1 cellular context compared by ENCODE assay signal in the genomic region with DNA sequence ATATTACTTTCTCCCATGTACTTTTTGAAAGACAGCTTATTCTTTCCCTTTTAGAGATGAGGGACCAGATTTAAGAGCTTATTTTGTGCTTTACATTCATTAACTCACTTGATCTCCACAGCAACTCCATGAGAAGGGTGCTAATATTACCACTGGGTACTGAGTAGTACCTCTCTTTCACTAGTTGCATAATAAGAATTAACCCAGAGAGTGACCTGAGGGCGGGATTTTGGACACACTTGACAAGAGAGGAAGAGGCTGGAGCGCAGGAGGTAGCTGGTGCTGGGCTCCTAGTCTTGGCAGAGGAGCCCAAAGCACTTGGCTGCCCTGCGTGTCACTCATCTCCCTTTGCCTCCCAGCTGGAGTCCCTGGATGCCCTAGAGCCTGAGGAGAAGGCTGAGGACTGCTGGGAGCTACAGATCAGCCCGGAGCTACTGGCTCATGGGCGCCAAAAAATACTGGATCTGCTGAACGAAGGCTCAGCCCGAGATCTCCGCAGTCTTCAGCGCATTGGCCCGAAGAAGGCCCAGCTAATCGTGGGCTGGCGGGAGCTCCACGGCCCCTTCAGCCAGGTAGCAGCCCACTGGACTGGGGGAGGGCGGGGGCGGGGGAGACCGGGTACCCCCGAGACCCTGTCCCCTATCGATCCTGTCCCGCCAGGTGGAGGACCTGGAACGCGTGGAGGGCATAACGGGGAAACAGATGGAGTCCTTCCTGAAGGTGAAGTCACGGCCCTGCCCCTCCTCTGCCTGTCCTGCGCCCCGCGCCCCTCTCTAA.
TF ChIP-seq lines count a peak whose summit lies in the region.

No MANE protein-coding gene starts in this region.

TF ChIP-seq in A549, 52 proteins besides CTCF, POLR2A, EP300 and RAD21:
- TF ChIP-seq KDM1A (IDR thresholded peaks at IDR 0.05; ENCODE audit: low read depth) (no peak), PHF8 (IDR thresholded peaks at IDR 0.05; ENCODE audit: borderline replicate concordance, low read depth) (no peak)
- TF ChIP-seq, protein P1, sequence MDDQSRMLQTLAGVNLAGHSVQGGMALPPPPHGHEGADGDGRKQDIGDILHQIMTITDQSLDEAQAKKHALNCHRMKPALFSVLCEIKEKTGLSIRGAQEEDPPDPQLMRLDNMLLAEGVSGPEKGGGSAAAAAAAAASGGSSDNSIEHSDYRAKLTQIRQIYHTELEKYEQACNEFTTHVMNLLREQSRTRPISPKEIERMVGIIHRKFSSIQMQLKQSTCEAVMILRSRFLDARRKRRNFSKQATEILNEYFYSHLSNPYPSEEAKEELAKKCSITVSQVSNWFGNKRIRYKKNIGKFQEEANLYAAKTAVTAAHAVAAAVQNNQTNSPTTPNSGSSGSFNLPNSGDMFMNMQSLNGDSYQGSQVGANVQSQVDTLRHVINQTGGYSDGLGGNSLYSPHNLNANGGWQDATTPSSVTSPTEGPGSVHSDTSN (IDR thresholded peaks at IDR 0.05), result peak; percentile 45
